Comparison of ENCODE assay signal across 1 cellular context in genomic region chr9:31394040-31394473, GRCh38.
TF ChIP-seq lines count a peak whose summit lies in the region.

No MANE protein-coding gene starts in this region.

TF ChIP-seq in GM12878, 131 proteins besides CTCF, POLR2A, EP300 and RAD21 (continued from another document):
- TF ChIP-seq CUX1 (IDR thresholded peaks at IDR 0.05; ENCODE audit: insufficient replicate concordance, low read depth, low read length): no peak
- TF ChIP-seq KAT2A (conservative IDR thresholded peaks at IDR 0.05; ENCODE audit: control insufficient read depth, low read depth, low read length): no peak
- TF ChIP-seq SREBF1 (IDR thresholded peaks at IDR 0.05; ENCODE audit: low read length): no peak
- no peak for TF ChIP-seq DPF2 (IDR thresholded peaks at IDR 0.05)
- TF ChIP-seq SRF (IDR thresholded peaks at IDR 0.05; ENCODE audit: low read depth in 2 of 2, low read length in 2 of 2): no peak
- TF ChIP-seq PAX8 (IDR thresholded peaks at IDR 0.05): no peak
